Comparison of ENCODE assay signal across 1 cellular context in the genomic region with DNA sequence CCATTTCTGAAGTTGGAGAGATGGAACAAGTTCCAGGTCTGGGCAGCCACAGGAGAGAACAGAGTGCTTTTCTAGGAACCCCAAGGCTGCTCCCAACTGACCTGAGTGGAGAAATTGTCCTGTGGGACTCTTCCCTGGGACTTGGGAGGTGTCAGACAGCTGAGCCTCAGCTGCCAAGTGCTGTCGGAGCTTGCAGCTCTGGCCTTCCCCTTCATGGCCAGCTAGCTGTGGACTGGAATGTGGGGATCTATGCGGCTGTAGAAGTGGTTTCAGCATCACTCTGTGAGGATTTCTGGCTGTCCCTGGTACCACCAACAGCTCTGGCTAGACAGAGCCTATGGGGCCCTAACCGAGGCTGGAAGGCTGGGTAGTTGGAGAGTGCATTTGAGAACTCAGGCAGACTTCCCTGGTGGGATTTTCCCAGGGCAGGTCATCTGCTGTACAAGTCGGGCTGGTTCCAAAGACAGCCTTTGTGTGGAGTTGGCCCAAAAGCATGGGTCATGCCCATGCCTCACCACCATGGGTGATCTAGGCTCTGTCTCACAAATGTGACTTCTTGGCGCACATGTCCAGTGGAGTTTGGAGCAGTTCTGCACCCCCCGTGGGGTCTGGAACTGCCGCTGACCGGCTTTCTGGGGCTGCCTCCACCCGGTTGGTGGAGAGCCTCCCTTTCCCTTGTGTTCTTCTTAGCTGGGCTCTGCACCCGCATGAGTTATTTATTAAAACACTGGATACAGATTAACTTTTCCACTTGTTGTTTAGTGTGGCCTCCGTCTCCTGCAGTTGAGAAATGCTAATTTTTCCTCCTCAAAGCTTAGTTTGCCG.
TF ChIP-seq lines count a peak whose summit lies in the region.

No MANE protein-coding gene starts in this region.

TF ChIP-seq in HepG2, 621 proteins besides CTCF, POLR2A, EP300 and RAD21:
- TF ChIP-seq ZNF3 (CRISPR knock-in tag; IDR thresholded peaks at IDR 0.05): no peak
- TF ChIP-seq ATRX (CRISPR knock-in tag; IDR thresholded peaks at IDR 0.05; ENCODE audit: borderline replicate concordance): no peak
- TF ChIP-seq, protein P1, sequence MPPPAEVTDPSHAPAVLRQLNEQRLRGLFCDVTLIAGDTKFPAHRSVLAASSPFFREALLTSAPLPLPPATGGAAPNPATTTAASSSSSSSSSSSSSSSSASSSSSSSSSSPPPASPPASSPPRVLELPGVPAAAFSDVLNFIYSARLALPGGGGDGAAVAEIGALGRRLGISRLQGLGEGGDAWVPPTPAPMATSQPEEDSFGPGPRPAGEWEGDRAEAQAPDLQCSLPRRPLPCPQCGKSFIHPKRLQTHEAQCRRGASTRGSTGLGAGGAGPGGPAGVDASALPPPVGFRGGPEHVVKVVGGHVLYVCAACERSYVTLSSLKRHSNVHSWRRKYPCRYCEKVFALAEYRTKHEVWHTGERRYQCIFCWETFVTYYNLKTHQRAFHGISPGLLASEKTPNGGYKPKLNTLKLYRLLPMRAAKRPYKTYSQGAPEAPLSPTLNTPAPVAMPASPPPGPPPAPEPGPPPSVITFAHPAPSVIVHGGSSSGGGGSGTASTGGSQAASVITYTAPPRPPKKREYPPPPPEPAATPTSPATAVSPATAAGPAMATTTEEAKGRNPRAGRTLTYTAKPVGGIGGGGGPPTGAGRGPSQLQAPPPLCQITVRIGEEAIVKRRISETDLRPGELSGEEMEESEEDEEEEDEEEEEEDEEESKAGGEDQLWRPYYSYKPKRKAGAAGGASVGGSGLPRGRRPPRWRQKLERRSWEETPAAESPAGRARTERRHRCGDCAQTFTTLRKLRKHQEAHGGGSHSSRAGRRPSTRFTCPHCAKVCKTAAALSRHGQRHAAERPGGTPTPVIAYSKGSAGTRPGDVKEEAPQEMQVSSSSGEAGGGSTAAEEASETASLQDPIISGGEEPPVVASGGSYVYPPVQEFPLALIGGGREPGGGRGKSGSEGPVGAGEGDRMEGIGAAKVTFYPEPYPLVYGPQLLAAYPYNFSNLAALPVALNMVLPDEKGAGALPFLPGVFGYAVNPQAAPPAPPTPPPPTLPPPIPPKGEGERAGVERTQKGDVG (CRISPR knock-in tag; IDR thresholded peaks at IDR 0.05; ENCODE audit: borderline replicate concordance): no peak
- TF ChIP-seq, protein P2, sequence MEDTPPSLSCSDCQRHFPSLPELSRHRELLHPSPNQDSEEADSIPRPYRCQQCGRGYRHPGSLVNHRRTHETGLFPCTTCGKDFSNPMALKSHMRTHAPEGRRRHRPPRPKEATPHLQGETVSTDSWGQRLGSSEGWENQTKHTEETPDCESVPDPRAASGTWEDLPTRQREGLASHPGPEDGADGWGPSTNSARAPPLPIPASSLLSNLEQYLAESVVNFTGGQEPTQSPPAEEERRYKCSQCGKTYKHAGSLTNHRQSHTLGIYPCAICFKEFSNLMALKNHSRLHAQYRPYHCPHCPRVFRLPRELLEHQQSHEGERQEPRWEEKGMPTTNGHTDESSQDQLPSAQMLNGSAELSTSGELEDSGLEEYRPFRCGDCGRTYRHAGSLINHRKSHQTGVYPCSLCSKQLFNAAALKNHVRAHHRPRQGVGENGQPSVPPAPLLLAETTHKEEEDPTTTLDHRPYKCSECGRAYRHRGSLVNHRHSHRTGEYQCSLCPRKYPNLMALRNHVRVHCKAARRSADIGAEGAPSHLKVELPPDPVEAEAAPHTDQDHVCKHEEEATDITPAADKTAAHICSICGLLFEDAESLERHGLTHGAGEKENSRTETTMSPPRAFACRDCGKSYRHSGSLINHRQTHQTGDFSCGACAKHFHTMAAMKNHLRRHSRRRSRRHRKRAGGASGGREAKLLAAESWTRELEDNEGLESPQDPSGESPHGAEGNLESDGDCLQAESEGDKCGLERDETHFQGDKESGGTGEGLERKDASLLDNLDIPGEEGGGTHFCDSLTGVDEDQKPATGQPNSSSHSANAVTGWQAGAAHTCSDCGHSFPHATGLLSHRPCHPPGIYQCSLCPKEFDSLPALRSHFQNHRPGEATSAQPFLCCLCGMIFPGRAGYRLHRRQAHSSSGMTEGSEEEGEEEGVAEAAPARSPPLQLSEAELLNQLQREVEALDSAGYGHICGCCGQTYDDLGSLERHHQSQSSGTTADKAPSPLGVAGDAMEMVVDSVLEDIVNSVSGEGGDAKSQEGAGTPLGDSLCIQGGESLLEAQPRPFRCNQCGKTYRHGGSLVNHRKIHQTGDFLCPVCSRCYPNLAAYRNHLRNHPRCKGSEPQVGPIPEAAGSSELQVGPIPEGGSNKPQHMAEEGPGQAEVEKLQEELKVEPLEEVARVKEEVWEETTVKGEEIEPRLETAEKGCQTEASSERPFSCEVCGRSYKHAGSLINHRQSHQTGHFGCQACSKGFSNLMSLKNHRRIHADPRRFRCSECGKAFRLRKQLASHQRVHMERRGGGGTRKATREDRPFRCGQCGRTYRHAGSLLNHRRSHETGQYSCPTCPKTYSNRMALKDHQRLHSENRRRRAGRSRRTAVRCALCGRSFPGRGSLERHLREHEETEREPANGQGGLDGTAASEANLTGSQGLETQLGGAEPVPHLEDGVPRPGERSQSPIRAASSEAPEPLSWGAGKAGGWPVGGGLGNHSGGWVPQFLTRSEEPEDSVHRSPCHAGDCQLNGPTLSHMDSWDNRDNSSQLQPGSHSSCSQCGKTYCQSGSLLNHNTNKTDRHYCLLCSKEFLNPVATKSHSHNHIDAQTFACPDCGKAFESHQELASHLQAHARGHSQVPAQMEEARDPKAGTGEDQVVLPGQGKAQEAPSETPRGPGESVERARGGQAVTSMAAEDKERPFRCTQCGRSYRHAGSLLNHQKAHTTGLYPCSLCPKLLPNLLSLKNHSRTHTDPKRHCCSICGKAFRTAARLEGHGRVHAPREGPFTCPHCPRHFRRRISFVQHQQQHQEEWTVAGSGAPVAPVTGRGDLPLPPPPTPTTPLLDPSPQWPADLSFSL (CRISPR knock-in tag; IDR thresholded peaks at IDR 0.05): no peak
- no peak for TF ChIP-seq ZNF546 (CRISPR knock-in tag; conservative IDR thresholded peaks at IDR 0.05)
- TF ChIP-seq MEF2D (CRISPR knock-in tag; IDR thresholded peaks at IDR 0.05): no peak
- TF ChIP-seq LCORL (IDR thresholded peaks at IDR 0.05): no peak
- TF ChIP-seq LCORL (CRISPR knock-in tag; IDR thresholded peaks at IDR 0.05): no peak
- TF ChIP-seq ZNF773 (CRISPR knock-in tag; IDR thresholded peaks at IDR 0.05; ENCODE audit: borderline replicate concordance): no peak
- no peak for TF ChIP-seq IRF2 (CRISPR knock-in tag; IDR thresholded peaks at IDR 0.05)
- TF ChIP-seq ZKSCAN8 (CRISPR knock-in tag; IDR thresholded peaks at IDR 0.05; ENCODE audit: borderline replicate concordance): no peak
- TF ChIP-seq KLF9 (CRISPR knock-in tag; IDR thresholded peaks at IDR 0.05; ENCODE audit: low read depth): no peak
- TF ChIP-seq, protein P3, sequence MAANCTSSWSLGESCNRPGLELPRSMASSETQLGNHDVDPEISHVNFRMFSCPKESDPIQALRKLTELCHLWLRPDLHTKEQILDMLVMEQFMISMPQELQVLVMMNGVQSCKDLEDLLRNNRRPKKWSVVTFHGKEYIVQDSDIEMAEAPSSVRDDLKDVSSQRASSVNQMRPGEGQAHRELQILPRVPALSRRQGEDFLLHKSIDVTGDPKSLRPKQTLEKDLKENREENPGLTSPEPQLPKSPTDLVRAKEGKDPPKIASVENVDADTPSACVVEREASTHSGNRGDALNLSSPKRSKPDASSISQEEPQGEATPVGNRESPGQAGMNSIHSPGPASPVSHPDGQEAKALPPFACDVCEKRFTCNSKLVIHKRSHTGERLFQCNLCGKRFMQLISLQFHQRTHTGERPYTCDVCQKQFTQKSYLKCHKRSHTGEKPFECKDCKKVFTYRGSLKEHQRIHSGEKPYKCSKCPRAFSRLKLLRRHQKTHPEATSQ (CRISPR knock-in tag; IDR thresholded peaks at IDR 0.05; ENCODE audit: borderline replicate concordance): no peak
- TF ChIP-seq ZNF232 (CRISPR knock-in tag; IDR thresholded peaks at IDR 0.05; ENCODE audit: borderline replicate concordance): no peak
- TF ChIP-seq ESRRA (CRISPR knock-in tag; IDR thresholded peaks at IDR 0.05; ENCODE audit: low read depth): no peak
- no peak for TF ChIP-seq ZNF552 (CRISPR knock-in tag; IDR thresholded peaks at IDR 0.05; ENCODE audit: borderline replicate concordance)
- TF ChIP-seq ZNF34 (CRISPR knock-in tag; IDR thresholded peaks at IDR 0.05; ENCODE audit: borderline replicate concordance): no peak
- no peak for TF ChIP-seq FOXM1 (CRISPR knock-in tag; IDR thresholded peaks at IDR 0.05)
- TF ChIP-seq, protein P4, sequence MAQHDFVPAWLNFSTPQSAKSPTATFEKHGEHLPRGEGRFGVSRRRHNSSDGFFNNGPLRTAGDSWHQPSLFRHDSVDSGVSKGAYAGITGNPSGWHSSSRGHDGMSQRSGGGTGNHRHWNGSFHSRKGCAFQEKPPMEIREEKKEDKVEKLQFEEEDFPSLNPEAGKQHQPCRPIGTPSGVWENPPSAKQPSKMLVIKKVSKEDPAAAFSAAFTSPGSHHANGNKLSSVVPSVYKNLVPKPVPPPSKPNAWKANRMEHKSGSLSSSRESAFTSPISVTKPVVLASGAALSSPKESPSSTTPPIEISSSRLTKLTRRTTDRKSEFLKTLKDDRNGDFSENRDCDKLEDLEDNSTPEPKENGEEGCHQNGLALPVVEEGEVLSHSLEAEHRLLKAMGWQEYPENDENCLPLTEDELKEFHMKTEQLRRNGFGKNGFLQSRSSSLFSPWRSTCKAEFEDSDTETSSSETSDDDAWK (CRISPR knock-in tag; IDR thresholded peaks at IDR 0.05): no peak
- no peak for TF ChIP-seq TCF12 (IDR thresholded peaks at IDR 0.05)
- no peak for TF ChIP-seq TCF12 (CRISPR knock-in tag; IDR thresholded peaks at IDR 0.05)
- TF ChIP-seq ZEB1 (IDR thresholded peaks at IDR 0.05; ENCODE audit: insufficient replicate concordance, low read depth): no peak
